25 cellular contexts compared by ENCODE assay signal in the genomic region with DNA sequence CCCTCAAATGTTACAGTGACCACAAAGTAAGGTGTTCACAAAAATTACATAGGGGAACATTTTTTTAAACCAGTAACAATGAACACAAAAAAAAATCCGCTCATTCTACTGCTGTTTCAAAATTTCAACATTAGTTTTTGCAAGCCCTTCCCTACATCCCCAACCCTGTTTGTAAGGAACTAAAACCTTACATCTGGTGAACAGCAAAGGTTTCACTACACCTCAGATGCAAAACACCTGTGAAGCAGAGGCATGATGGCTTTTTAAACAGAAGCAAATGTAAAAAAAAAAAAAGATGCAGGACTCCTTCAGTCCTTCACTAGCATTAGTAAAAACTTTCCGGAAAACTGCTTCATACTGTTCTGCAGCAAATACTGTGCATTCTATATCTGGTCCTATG.
"Had no signal": no experiment of that assay in that cellular context is flagged by ENCODE, and none has a peak within 500 bp of the region (broad histone marks: within the 10 kb centered on the region; RNA-seq: fewer than 3 reads in every experiment).

No MANE protein-coding gene starts in this region.

- H3K27me3 ChIP-seq: colonic mucosa, dorsolateral prefrontal cortex, esophagus muscularis mucosa, esophagus squamous epithelium, foreskin keratinocyte, gastrocnemius medialis, gastroesophageal sphincter, heart left ventricle, heart right ventricle had no signal

- ATAC-seq: effector memory CD8-positive, alpha-beta T cell; esophagus mucosa; foreskin keratinocyte; gastrocnemius medialis; gastroesophageal sphincter; heart left ventricle; heart right ventricle had no signal

- H3K4me3 Mint-ChIP-seq: dendritic cell treated with granulocyte-macrophage colony-stimulating factor and Interleukin-4, amounts not matched to agents 40 ng/mL and 50 ng/mL, for 4 days; effector memory CD8-positive, alpha-beta T cell; endodermal cell had no signal

- H3K4me1 ChIP-seq: colonic mucosa, esophagus muscularis mucosa, esophagus squamous epithelium, foreskin keratinocyte, gastrocnemius medialis, gastroesophageal sphincter, heart left ventricle, heart right ventricle had no signal

- H3K27ac Mint-ChIP-seq: dendritic cell treated with granulocyte-macrophage colony-stimulating factor and Interleukin-4, amounts not matched to agents 40 ng/mL and 50 ng/mL, for 4 days; effector memory CD8-positive, alpha-beta T cell; endodermal cell had no signal

- H3K9me3 ChIP-seq: colonic mucosa, esophagus squamous epithelium, gastrocnemius medialis had no signal

- H3K36me3 ChIP-seq: colonic mucosa, esophagus muscularis mucosa, esophagus squamous epithelium, gastrocnemius medialis, gastroesophageal sphincter, heart left ventricle, heart right ventricle had no signal

- H3K27me3 Mint-ChIP-seq: dendritic cell treated with granulocyte-macrophage colony-stimulating factor and Interleukin-4, amounts not matched to agents 40 ng/mL and 50 ng/mL, for 4 days had no signal

- H3K27ac ChIP-seq: colonic mucosa, coronary artery, dorsolateral prefrontal cortex, epithelial cell of prostate, esophagus muscularis mucosa, esophagus squamous epithelium, foreskin keratinocyte, gastrocnemius medialis, gastroesophageal sphincter, heart left ventricle, heart right ventricle had no signal

- H3K4me1 Mint-ChIP-seq: endodermal cell had no signal

- DNase-seq: colonic mucosa; cortex of kidney; dermis blood vessel endothelial cell; dorsolateral prefrontal cortex; effector CD4-positive, alpha-beta T cell; effector CD8-positive, alpha-beta T cell; effector memory CD4-positive, alpha-beta T cell; effector memory CD8-positive, alpha-beta T cell; endodermal cell; erythroblast; esophagus squamous epithelium; foreskin fibroblast; foreskin keratinocyte; foreskin melanocyte; gastrocnemius medialis; glutamatergic neuron; head of caudate nucleus; heart left ventricle; heart right ventricle had no signal

- H3K4me3 ChIP-seq: colonic mucosa, coronary artery, dorsolateral prefrontal cortex, esophagus muscularis mucosa, esophagus squamous epithelium, gastrocnemius medialis, gastroesophageal sphincter, heart left ventricle, heart right ventricle had no signal
